10 cellular contexts compared by ENCODE assay signal in the genomic region with DNA sequence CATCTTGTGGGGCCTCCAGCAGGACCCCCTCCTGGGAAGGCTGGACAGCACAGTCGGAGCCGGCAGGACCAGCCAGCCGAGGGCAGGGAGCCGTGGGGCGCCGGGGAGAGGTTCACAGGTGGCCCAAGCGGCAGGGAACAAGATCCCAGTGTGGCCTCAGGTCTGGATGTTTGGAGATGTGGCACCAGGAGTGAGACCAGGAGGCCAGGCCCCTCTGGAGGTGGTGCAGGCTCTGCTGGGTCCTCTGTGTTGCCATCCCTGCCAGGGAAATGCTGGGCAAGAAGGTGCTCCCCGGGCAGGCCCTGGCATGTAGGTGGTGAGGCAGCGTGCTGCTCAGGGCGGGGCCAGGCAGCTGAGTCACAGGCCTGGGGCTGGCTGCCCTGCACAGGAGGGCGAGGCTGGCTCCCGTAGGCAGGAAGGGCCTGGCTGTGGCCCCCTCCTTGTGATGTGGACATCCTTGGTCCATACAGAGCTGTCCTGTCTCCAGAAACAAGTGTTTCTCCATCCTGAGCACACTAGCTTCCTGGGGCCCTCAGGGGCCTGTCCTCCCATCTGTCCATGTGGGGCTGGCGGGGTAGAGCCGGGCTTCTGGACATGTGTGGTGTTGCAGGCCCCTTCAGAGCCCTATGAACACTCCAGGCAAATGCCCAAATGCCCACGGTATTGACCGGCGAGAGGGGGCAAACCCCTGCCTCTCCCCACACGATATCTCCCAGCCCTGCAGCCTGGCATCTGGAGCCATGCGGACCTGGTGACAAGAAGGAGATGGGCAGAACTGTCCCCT. TPM values are rescaled to one million over a fixed set of nuclear protein-coding genes. Genes with fewer than 3 reads are reported as not detected.
DNase-seq lines count a peak whose midpoint lies in the region; ATAC-seq, FAIRE-seq and TF ChIP-seq lines count a peak whose summit lies in the region.
"Had no signal": no experiment of that assay in that cellular context is flagged by ENCODE, and none has a peak within 500 bp of the region (broad histone marks: within the 10 kb centered on the region; RNA-seq: fewer than 3 reads in every experiment).

No MANE protein-coding gene starts in this region.

- no peaks in the 10 kb centered on the region for H3K9me3 ChIP-seq in right lobe of liver
- H3K9me3 ChIP-seq in CD4-positive, alpha-beta T cell (ENCODE audit: control insufficient read depth, low read length) = no peaks in the 10 kb centered on the region
- H3K9me3 ChIP-seq: thyroid gland had no signal

- intact Hi-C loops in right lobe of liver (cut with DNase I) = no loop called here
- intact Hi-C loops in CD4-positive, alpha-beta T cell (cut with DNase I, micrococcal nuclease) = no loop called here

- no peaks in the 10 kb centered on the region for H3K4me1 Mint-ChIP-seq in activated CD8-positive, alpha-beta T cell treated with anti-CD3 and anti-CD28 coated beads, Interleukin-2, amount 10 ng/mL, durations not matched to agents 7 days and 5 days (ENCODE audit: low read depth)
- no peaks in the 10 kb centered on the region for H3K4me1 Mint-ChIP-seq in CD4-positive, alpha-beta T cell (ENCODE audit: low read depth)
- H3K4me1 Mint-ChIP-seq: memory B cell had no signal

- peak; percentile 39 for ATAC-seq in activated CD8-positive, alpha-beta T cell treated with anti-CD3 and anti-CD28 coated beads, Interleukin-2, amount 10 ng/mL, durations not matched to agents 7 days and 5 days
- ATAC-seq in right lobe of liver = peak; percentile 2 to 79 (median 35)
- no peak for ATAC-seq in CD4-positive, alpha-beta T cell (ENCODE audit: poor library complexity)

- no peak overlapping the region for H3K4me3 Mint-ChIP-seq in activated CD8-positive, alpha-beta T cell treated with anti-CD3 and anti-CD28 coated beads, Interleukin-2, amount 10 ng/mL, durations not matched to agents 7 days and 5 days
- no peak overlapping the region for H3K4me3 Mint-ChIP-seq in CD4-positive, alpha-beta T cell
- H3K4me3 Mint-ChIP-seq: memory B cell had no signal

- H3K27ac ChIP-seq in right lobe of liver = no peak overlapping the region
- no peak overlapping the region for H3K27ac ChIP-seq in substantia nigra (ENCODE audit: low read depth, low read length, poor library complexity, severe bottlenecking)
- H3K27ac ChIP-seq in CD4-positive, alpha-beta T cell (ENCODE audit: low read depth, low read length) = no peak overlapping the region
- H3K27ac ChIP-seq: thyroid gland had no signal

- no peaks in the 10 kb centered on the region for H3K36me3 ChIP-seq in right lobe of liver
- H3K36me3 ChIP-seq: thyroid gland had no signal

- no peak for TF ChIP-seq CTCF in LNCaP clone FGC (IDR thresholded peaks at IDR 0.05; ENCODE audit: control insufficient read depth, extremely low read depth, insufficient read depth)
- TF ChIP-seq CTCF in right lobe of liver (IDR thresholded peaks at IDR 0.05) = no peak
- TF ChIP-seq CTCF in CD4-positive, alpha-beta T cell (IDR thresholded peaks at IDR 0.05) = no peak

- H3K9me3 Mint-ChIP-seq in activated CD8-positive, alpha-beta T cell treated with anti-CD3 and anti-CD28 coated beads, Interleukin-2, amount 10 ng/mL, durations not matched to agents 7 days and 5 days (ENCODE audit: insufficient read depth) = no peaks in the 10 kb centered on the region
- no peaks in the 10 kb centered on the region for H3K9me3 Mint-ChIP-seq in CD4-positive, alpha-beta T cell
- H3K9me3 Mint-ChIP-seq: memory B cell had no signal

- TF ChIP-seq POLR2A in right lobe of liver (IDR thresholded peaks at IDR 0.05) (peak; percentile 21), GM12892 (IDR thresholded peaks at IDR 0.05; ENCODE audit: low read depth, low read length) (no peak)

- no CpG with 5 or more reads among the region's 19 CpGs for whole genome bisulfite sequencing in right lobe of liver (ENCODE audit: insufficient coverage, low coverage, low lambda C conversion rate, missing lambda C conversion rate)

- CTCF ChIA-PET in activated CD8-positive, alpha-beta T cell treated with anti-CD3 and anti-CD28 coated beads, Interleukin-2, amount 10 ng/mL, durations not matched to agents 7 days and 5 days (lab: Charles Lee) = no interaction called here
- CTCF ChIA-PET in CD4-positive, alpha-beta T cell (lab: Charles Lee) = no interaction called here

- POLR2A ChIA-PET in activated CD8-positive, alpha-beta T cell treated with anti-CD3 and anti-CD28 coated beads, Interleukin-2, amount 10 ng/mL, durations not matched to agents 7 days and 5 days (lab: Charles Lee) = no interaction called here
- POLR2A ChIA-PET in CD4-positive, alpha-beta T cell (lab: Charles Lee) = no interaction called here

- H3K36me3 Mint-ChIP-seq in activated CD8-positive, alpha-beta T cell treated with anti-CD3 and anti-CD28 coated beads, Interleukin-2, amount 10 ng/mL, durations not matched to agents 7 days and 5 days (ENCODE audit: low read depth) = no peaks in the 10 kb centered on the region
- H3K36me3 Mint-ChIP-seq in CD4-positive, alpha-beta T cell (ENCODE audit: low read depth) = no peaks in the 10 kb centered on the region
- H3K36me3 Mint-ChIP-seq: memory B cell had no signal

- H3K27ac Mint-ChIP-seq in activated CD8-positive, alpha-beta T cell treated with anti-CD3 and anti-CD28 coated beads, Interleukin-2, amount 10 ng/mL, durations not matched to agents 7 days and 5 days = no peak overlapping the region
- H3K27ac Mint-ChIP-seq in CD4-positive, alpha-beta T cell = no peak overlapping the region
- H3K27ac Mint-ChIP-seq: memory B cell had no signal

- FAIRE-seq in GM12892 (lab: Jason Lieb, UNC) = no peak

- DNase-seq in COR-L47 (lab: John Stamatoyannopoulos, UW) = peak; percentile 80
- peak; percentile 27 for DNase-seq in LNCaP clone FGC (ENCODE audit: low read depth)
- peak; percentile 25 for DNase-seq in activated CD8-positive, alpha-beta T cell treated with anti-CD3 and anti-CD28 coated beads, Interleukin-2, amount 10 ng/mL, durations not matched to agents 7 days and 5 days
- DNase-seq in right lobe of liver = peak in 1 of 3 donors; percentile 77
- DNase-seq in substantia nigra (lab: John Stamatoyannopoulos, UW) = no peak
- DNase-seq in CD4-positive, alpha-beta T cell = no peak
- no peak for DNase-seq in GM12892 (ENCODE audit: insufficient read length)
- no peak for DNase-seq in mesenteric fat pad (ENCODE audit: low spot score)

- H3K27me3 ChIP-seq in right lobe of liver = no peaks in the 10 kb centered on the region
- no peaks in the 10 kb centered on the region for H3K27me3 ChIP-seq in CD4-positive, alpha-beta T cell (ENCODE audit: control insufficient read depth, insufficient read depth, low read length)
- H3K27me3 ChIP-seq: thyroid gland had no signal

- H3K4me1 ChIP-seq in right lobe of liver = peaks cover 0 to 8% (median 3%) of the 10 kb centered on the region in 4 donors
- H3K4me1 ChIP-seq: thyroid gland had no signal

- no peaks in the 10 kb centered on the region for H3K27me3 Mint-ChIP-seq in activated CD8-positive, alpha-beta T cell treated with anti-CD3 and anti-CD28 coated beads, Interleukin-2, amount 10 ng/mL, durations not matched to agents 7 days and 5 days (ENCODE audit: low read depth)
- H3K27me3 Mint-ChIP-seq in CD4-positive, alpha-beta T cell = no peaks in the 10 kb centered on the region
- H3K27me3 Mint-ChIP-seq: memory B cell had no signal

- H3K4me3 ChIP-seq in LNCaP clone FGC (ENCODE audit: low read depth, low read length) (no peak overlapping the region), right lobe of liver (no peak overlapping the region)
- H3K4me3 ChIP-seq: thyroid gland had no signal

RNA-seq across cellular contexts. Expression of a gene that starts 4.8 kb away (rescaled TPM):
- not detected for total RNA-seq in activated CD8-positive, alpha-beta T cell treated with anti-CD3 and anti-CD28 coated beads, Interleukin-2, amount 10 ng/mL, durations not matched to agents 7 days and 5 days
- 100 to 1,000 TPM in 5 of 6 experiments, 10 to 100 TPM in 1; 73.9 to 176 (median 140) TPM for total RNA-seq in right lobe of liver
- total RNA-seq in CD4-positive, alpha-beta T cell = under 1 TPM; 0.25 to 0.75 TPM
- not detected for polyA plus RNA-seq in GM12892 (2012; ENCODE audit: missing spikeins)
- total RNA-seq in mesenteric fat pad = not detected

RNA-seq across cellular contexts. Expression of a gene that starts 26.1 kb away (rescaled TPM):
- not detected for total RNA-seq in activated CD8-positive, alpha-beta T cell treated with anti-CD3 and anti-CD28 coated beads, Interleukin-2, amount 10 ng/mL, durations not matched to agents 7 days and 5 days
- total RNA-seq in right lobe of liver = 1 to 10 TPM in 4 of 6 experiments, under 1 TPM in 2; 0.73 to 2.4 (median 1.5) TPM
- total RNA-seq in CD4-positive, alpha-beta T cell = not detected
- polyA plus RNA-seq in GM12892 (2012; ENCODE audit: missing spikeins) = not detected
- not detected for total RNA-seq in mesenteric fat pad

Comparison
In these comparisons a context has a peak if more than half of its experiments do, and no peak if none do; other contexts are left out.
1. DNase-seq: peak in COR-L47 (single experiment), LNCaP clone FGC (single experiment) and activated CD8-positive, alpha-beta T cell treated with anti-CD3 and anti-CD28 coated beads, Interleukin-2, amount 10 ng/mL, durations not matched to agents 7 days and 5 days (single experiment); none in substantia nigra (0 of 49), CD4-positive, alpha-beta T cell (0 of 10), GM12892 (single experiment) and mesenteric fat pad (single experiment).
2. RNA of a gene that starts 4.8 kb away (total RNA-seq): 73.9 to 176 TPM in right lobe of liver; 0.25 to 0.75 TPM in CD4-positive, alpha-beta T cell, not detected in mesenteric fat pad (single experiment) and not detected in activated CD8-positive, alpha-beta T cell treated with anti-CD3 and anti-CD28 coated beads, Interleukin-2, amount 10 ng/mL, durations not matched to agents 7 days and 5 days; every median in the first group is over 10 times any median in the second.